ENCODE assay signal across 15 cellular contexts in genomic region chr3:134598813-134599563, GRCh38. TPM values are rescaled to one million over a fixed set of nuclear protein-coding genes. Genes with fewer than 3 reads are reported as not detected.
"Had no signal": no experiment of that assay in that cellular context is flagged by ENCODE, and none has a peak within 500 bp of the region (broad histone marks: within the 10 kb centered on the region; RNA-seq: fewer than 3 reads in every experiment).

No MANE protein-coding gene starts in this region.

- H3K36me3 Mint-ChIP-seq: immature natural killer cell had no signal

- ATAC-seq: activated CD8-positive, alpha-beta T cell treated with anti-CD3 and anti-CD28 coated beads for 36 hours; effector memory CD8-positive, alpha-beta T cell; pancreas had no signal

- H3K27me3 ChIP-seq: pancreas had no signal

- H3K4me3 Mint-ChIP-seq: activated CD8-positive, alpha-beta T cell treated with anti-CD3 and anti-CD28 coated beads for 36 hours; effector memory CD8-positive, alpha-beta T cell; immature natural killer cell; nephron progenitor cell; stimulated activated naive CD8-positive, alpha-beta T cell treated with anti-CD3 and anti-CD28 coated beads, Interleukin-15, Interleukin-2, amounts not matched to agents 100 ng/mL and 50 ng/mL, for 24 hours had no signal

- H3K36me3 ChIP-seq: pancreas had no signal

- DNase-seq: activated CD8-positive, alpha-beta memory T cell treated with anti-CD3 and anti-CD28 coated beads, Interleukin-2, amount 50 U/mL, for 4 hours; activated CD8-positive, alpha-beta T cell treated with anti-CD3 and anti-CD28 coated beads for 36 hours; activated naive CD4-positive, alpha-beta T cell treated with Interleukin-2 at 50 U/mL for 16 hours; central memory CD4-positive, alpha-beta T cell; cortex of kidney; effector memory CD8-positive, alpha-beta T cell; immature natural killer cell; nephron progenitor cell; pancreas; stimulated activated CD4-positive, alpha-beta T cell treated with anti-CD3 and anti-CD28 coated beads, Interleukin-4, amount 100 ng/mL, for 1 hour; stimulated activated CD8-positive, alpha-beta memory T cell treated with anti-CD3 and anti-CD28 coated beads, Interleukin-4, amount 100 ng/mL, for 48 hours; T-helper 9 cell had no signal

- H3K9me3 ChIP-seq: pancreas had no signal

- H3K27ac Mint-ChIP-seq: activated CD8-positive, alpha-beta T cell treated with anti-CD3 and anti-CD28 coated beads for 36 hours; effector memory CD8-positive, alpha-beta T cell; immature natural killer cell; nephron progenitor cell; stimulated activated naive CD8-positive, alpha-beta T cell treated with anti-CD3 and anti-CD28 coated beads, Interleukin-15, Interleukin-2, amounts not matched to agents 100 ng/mL and 50 ng/mL, for 24 hours had no signal

- H3K4me3 ChIP-seq: pancreas had no signal

- H3K4me1 ChIP-seq: pancreas had no signal

- H3K9me3 Mint-ChIP-seq: activated CD8-positive, alpha-beta T cell treated with anti-CD3 and anti-CD28 coated beads for 36 hours; effector memory CD8-positive, alpha-beta T cell; nephron progenitor cell; stimulated activated naive CD8-positive, alpha-beta T cell treated with anti-CD3 and anti-CD28 coated beads, Interleukin-15, Interleukin-2, amounts not matched to agents 100 ng/mL and 50 ng/mL, for 24 hours had no signal

- H3K27ac ChIP-seq: pancreas had no signal

RNA-seq across cellular contexts. Expression of gene KY, which starts 51.8 kb away (rescaled TPM):
- total RNA-seq: activated CD8-positive, alpha-beta T cell treated with anti-CD3 and anti-CD28 coated beads for 36 hours; epithelial cell of proximal tubule; lung microvascular endothelial cell had no signal
- polyA plus RNA-seq: immature natural killer cell had no signal
